13 cellular contexts compared by ENCODE assay signal in the genomic region with DNA sequence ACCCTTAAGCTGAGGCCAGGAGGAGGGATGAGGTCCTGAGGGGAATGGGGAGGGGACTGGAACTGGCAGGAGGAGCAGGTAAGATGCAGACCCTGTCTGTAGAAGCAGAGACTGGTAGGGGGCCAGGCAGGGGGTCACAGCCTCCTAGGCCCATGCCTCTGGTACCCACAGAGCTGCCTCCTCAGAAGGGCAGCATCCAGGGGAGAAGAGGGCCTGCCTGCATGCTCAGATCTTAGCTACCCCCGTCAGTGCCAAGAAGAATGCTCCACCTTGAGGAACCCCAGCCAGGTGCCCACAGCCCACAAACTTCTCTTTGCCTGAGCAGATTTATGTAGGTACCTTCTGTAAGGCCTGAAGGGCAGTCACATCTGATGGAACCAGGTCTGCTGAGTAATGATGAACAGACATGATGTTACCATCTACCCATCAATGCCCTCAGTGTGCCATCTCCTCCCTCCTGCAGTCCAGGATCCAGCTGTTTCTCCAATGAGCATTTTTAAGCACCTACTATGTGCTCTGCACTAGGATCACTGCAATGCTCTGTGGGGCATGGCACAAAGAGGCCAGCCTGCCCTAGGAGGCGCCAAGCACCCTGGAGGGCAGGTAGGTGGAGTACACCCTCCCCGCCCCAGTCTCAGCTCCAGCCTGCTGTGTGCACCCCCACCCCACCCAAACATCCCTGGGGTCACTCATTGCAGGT. TPM values are rescaled to one million over a fixed set of nuclear protein-coding genes. Genes with fewer than 3 reads are reported as not detected.
DNase-seq lines count a peak whose midpoint lies in the region; ATAC-seq, FAIRE-seq and TF ChIP-seq lines count a peak whose summit lies in the region.
"Had no signal": no experiment of that assay in that cellular context is flagged by ENCODE, and none has a peak within 500 bp of the region (broad histone marks: within the 10 kb centered on the region; RNA-seq: fewer than 3 reads in every experiment).

No MANE protein-coding gene starts in this region.

- H4K20me1 ChIP-seq in BLaER1 treated with 17β-estradiol and CSF1 and Interleukin-3, amounts not matched to agents 10 nM and 100 nM: peaks cover 0 to 11% (median 0%) of the 10 kb centered on the region in 11 experiments; a peak in 2 of 22 replicates
- H4K20me1 ChIP-seq in osteoblast (ENCODE audit: insufficient read depth, low read length): no peaks in the 10 kb centered on the region

- H3K27ac Mint-ChIP-seq in dendritic cell treated with granulocyte-macrophage colony-stimulating factor and Interleukin-4, amounts not matched to agents 40 ng/mL and 50 ng/mL, for 4 days: peak overlapping the region; percentile 95

- no peaks in the 10 kb centered on the region for H3K36me3 Mint-ChIP-seq in dendritic cell treated with granulocyte-macrophage colony-stimulating factor and Interleukin-4, amounts not matched to agents 40 ng/mL and 50 ng/mL, for 4 days (ENCODE audit: low read depth)

- H3K4me3 ChIP-seq in BLaER1 treated with 17β-estradiol and CSF1 and Interleukin-3, amounts not matched to agents 10 nM and 100 nM: no peak overlapping the region
- no peak overlapping the region for H3K4me3 ChIP-seq in osteoblast (ENCODE audit: insufficient read depth, low read length)
- H3K4me3 ChIP-seq: SJCRH30 had no signal

- H3K9me3 Mint-ChIP-seq in dendritic cell treated with granulocyte-macrophage colony-stimulating factor and Interleukin-4, amounts not matched to agents 40 ng/mL and 50 ng/mL, for 4 days: no peaks in the 10 kb centered on the region

- peaks cover 49% of the 10 kb centered on the region for H3K4me1 Mint-ChIP-seq in dendritic cell treated with granulocyte-macrophage colony-stimulating factor and Interleukin-4, amounts not matched to agents 40 ng/mL and 50 ng/mL, for 4 days (ENCODE audit: low read depth)

- H3K9ac ChIP-seq in BLaER1 treated with 17β-estradiol and CSF1 and Interleukin-3, amounts not matched to agents 10 nM and 100 nM: peak overlapping the region; percentile 92 to 99 (median 98); a peak in 19 of 22 replicates

- peak; percentile 91 for FAIRE-seq in HTR-8/SVneo (lab: Jason Lieb, UNC)
- FAIRE-seq: endometrium had no signal

- H3K36me3 ChIP-seq in BLaER1 treated with 17β-estradiol and CSF1 and Interleukin-3, amounts not matched to agents 10 nM and 100 nM: no peaks in the 10 kb centered on the region
- no peaks in the 10 kb centered on the region for H3K36me3 ChIP-seq in osteoblast (ENCODE audit: insufficient read depth, low read length)
- H3K36me3 ChIP-seq: SJCRH30 had no signal

- no peaks in the 10 kb centered on the region for H3K27me3 ChIP-seq in BLaER1 treated with 17β-estradiol and CSF1 and Interleukin-3, amounts not matched to agents 10 nM and 100 nM
- no peaks in the 10 kb centered on the region for H3K27me3 ChIP-seq in osteoblast (ENCODE audit: insufficient read depth, low read length)
- H3K27me3 ChIP-seq: SJCRH30 had no signal

- peak overlapping the region; percentile 89 to 100 (median 98); a peak in 20 of 22 replicates for H3K4me2 ChIP-seq in BLaER1 treated with 17β-estradiol and CSF1 and Interleukin-3, amounts not matched to agents 10 nM and 100 nM
- no peak overlapping the region for H3K4me2 ChIP-seq in osteoblast (ENCODE audit: insufficient read depth, low read length)

- H3K27me3 Mint-ChIP-seq in dendritic cell treated with granulocyte-macrophage colony-stimulating factor and Interleukin-4, amounts not matched to agents 40 ng/mL and 50 ng/mL, for 4 days: no peaks in the 10 kb centered on the region

- no peak for ATAC-seq in HG03520 (IDR thresholded peaks at IDR 0.05; ENCODE audit: unreplicated experiment)

- no peaks in the 10 kb centered on the region for H3K9me3 ChIP-seq in BLaER1 treated with 17β-estradiol and CSF1 and Interleukin-3, amounts not matched to agents 10 nM and 100 nM (replicated peaks in 1 of 11)
- H3K9me3 ChIP-seq in osteoblast (ENCODE audit: low read depth, low read length): no peaks in the 10 kb centered on the region
- H3K9me3 ChIP-seq: SJCRH30 had no signal

- no peak for TF ChIP-seq CTCF in osteoblast (IDR thresholded peaks at IDR 0.05; ENCODE audit: extremely low read depth, low read depth, low read length)

- H3K79me2 ChIP-seq in osteoblast (ENCODE audit: insufficient read depth, low read length): peaks cover 19% of the 10 kb centered on the region

- intact Hi-C loops in dendritic cell treated with granulocyte-macrophage colony-stimulating factor and Interleukin-4, amounts not matched to agents 40 ng/mL and 50 ng/mL, for 4 days (cut with micrococcal nuclease): loop anchor here (2.0 to 5.0 kb wide), 3 partner anchors 569 to 980 kb away; no protein-coding TSS in a partner anchor

- peaks cover 80 to 96% (median 89%) of the 10 kb centered on the region in 10 experiments for H3K4me1 ChIP-seq in BLaER1 treated with 17β-estradiol and CSF1 and Interleukin-3, amounts not matched to agents 10 nM and 100 nM
- H3K4me1 ChIP-seq in osteoblast (ENCODE audit: insufficient read depth, low read length): peaks cover 26% of the 10 kb centered on the region

- H3K27ac ChIP-seq in BLaER1 treated with 17β-estradiol and CSF1 and Interleukin-3, amounts not matched to agents 10 nM and 100 nM: peak overlapping the region in 8 of 11 experiments; percentile 97 to 100 (median 98); a peak in 12 of 22 replicates
- H3K27ac ChIP-seq in osteoblast (ENCODE audit: low read depth, low read length): no peak overlapping the region
- H3K27ac ChIP-seq: HL-60 had no signal

- no peak overlapping the region for H2AFZ ChIP-seq in osteoblast (ENCODE audit: low read length)

- no peak overlapping the region for H3K4me3 Mint-ChIP-seq in dendritic cell treated with granulocyte-macrophage colony-stimulating factor and Interleukin-4, amounts not matched to agents 40 ng/mL and 50 ng/mL, for 4 days

- DNase-seq in HTR-8/SVneo (ENCODE audit: insufficient read length, low spot score): no peak
- peak; percentile 81 for DNase-seq in osteoblast (ENCODE audit: insufficient read length, low spot score, missing footprints)
- no peak for DNase-seq in globus pallidus (ENCODE audit: low spot score)
- DNase-seq in DMS53 (lab: John Stamatoyannopoulos, UW): no peak
- no peak for DNase-seq in COLO668 (lab: John Stamatoyannopoulos, UW; ENCODE audit: unreplicated experiment)
- DNase-seq: activated CD4-positive, CD25-positive, alpha-beta regulatory T cell treated with anti-CD3 and anti-CD28 coated beads, Interleukin-2, amount 50 U/mL, for 72 hours; NCI-H1048; SJCRH30 had no signal

RNA-seq across cellular contexts. Expression of a gene that starts 24.8 kb away (rescaled TPM):
- total RNA-seq in osteoblast: 46.7 and 47.1 TPM in 2 replicates
